Comparison of ENCODE assay signal across 38 cellular contexts in genomic region chr4:25417014-25417413, GRCh38.
"Had no signal": no experiment of that assay in that cellular context is flagged by ENCODE, and none has a peak within 500 bp of the region (broad histone marks: within the 10 kb centered on the region; RNA-seq: fewer than 3 reads in every experiment).

No MANE protein-coding gene starts in this region.

- H3K36me3 Mint-ChIP-seq: activated naive CD4-positive, alpha-beta T cell treated with anti-CD3 and anti-CD28 coated beads, Interleukin-2, amount 50 U/mL, for 72 hours had no signal

- ATAC-seq: activated naive CD4-positive, alpha-beta T cell treated with anti-CD3 and anti-CD28 coated beads, Interleukin-2, amount 50 U/mL, for 72 hours; activated naive CD8-positive, alpha-beta T cell treated with anti-CD3 and anti-CD28 coated beads, Interleukin-2, amount 50 U/mL, for 24 hours; activated T-cell treated with anti-CD3 and anti-CD28 coated beads, Interleukin-2, amount 50 U/mL, for 4 hours; activated T-cell treated with anti-CD3 and anti-CD28 coated beads, Interleukin-2, amount 50 U/mL, for 72 hours; activated T-helper 17 cell treated with anti-CD3 and anti-CD28 coated beads, Interleukin-2, amount 50 U/mL, for 72 hours; body of pancreas had no signal

- FAIRE-seq: astrocyte, bronchial epithelial cell had no signal

- H3K27ac Mint-ChIP-seq: activated naive CD4-positive, alpha-beta T cell treated with anti-CD3 and anti-CD28 coated beads for 36 hours; activated naive CD4-positive, alpha-beta T cell treated with anti-CD3 and anti-CD28 coated beads, Interleukin-2, amount 10 ng/mL, durations not matched to agents 7 days and 5 days; activated naive CD4-positive, alpha-beta T cell treated with anti-CD3 and anti-CD28 coated beads, Interleukin-2, amount 50 U/mL, for 24 hours; activated naive CD8-positive, alpha-beta T cell; activated naive CD8-positive, alpha-beta T cell treated with anti-CD3 and anti-CD28 coated beads for 36 hours; activated naive CD8-positive, alpha-beta T cell treated with anti-CD3 and anti-CD28 coated beads, Interleukin-2, amount 10 ng/mL, durations not matched to agents 7 days and 5 days; activated naive CD8-positive, alpha-beta T cell treated with anti-CD3 and anti-CD28 coated beads, Interleukin-2, amount 50 U/mL, for 24 hours; activated T-cell treated with anti-CD3 and anti-CD28 coated beads, Interleukin-2, amount 50 U/mL, for 72 hours; activated T-helper 1 cell treated with anti-CD3 and anti-CD28 coated beads, Interleukin-12 subunit alpha, Interleukin-12 subunit beta, Interleukin-2, Interleukin-4 antibody, amounts not matched to agents 30 ng/mL and 10 ng/mL and 1 ng/mL, durations not matched to agents 14 hours and 24 hours and 36 hours; activated T-helper 17 cell treated with anti-CD3 and anti-CD28 coated beads, Interleukin-2, amount 50 U/mL, for 72 hours; activated T-helper 2 cell treated with anti-CD3 and anti-CD28 coated beads, Interferon-gamma antibody, Interleukin-2, Interleukin-4, amounts not matched to agents 10 μg/mL and 5 μg/mL and 100 μg/mL, durations not matched to agents 14 hours and 24 hours and 36 hours; brain had no signal

- H3K4me1 ChIP-seq: ascending aorta, body of pancreas, breast epithelium had no signal

- H3K27me3 Mint-ChIP-seq: activated naive CD4-positive, alpha-beta T cell treated with anti-CD3 and anti-CD28 coated beads, Interleukin-2, amount 10 ng/mL, durations not matched to agents 7 days and 5 days; activated naive CD4-positive, alpha-beta T cell treated with anti-CD3 and anti-CD28 coated beads, Interleukin-2, amount 50 U/mL, for 24 hours; activated naive CD8-positive, alpha-beta T cell; activated naive CD8-positive, alpha-beta T cell treated with anti-CD3 and anti-CD28 coated beads for 36 hours; activated naive CD8-positive, alpha-beta T cell treated with anti-CD3 and anti-CD28 coated beads, Interleukin-2, amount 10 ng/mL, durations not matched to agents 7 days and 5 days; activated naive CD8-positive, alpha-beta T cell treated with anti-CD3 and anti-CD28 coated beads, Interleukin-2, amount 50 U/mL, for 24 hours; activated T-helper 17 cell treated with anti-CD3 and anti-CD28 coated beads, Interleukin-2, amount 50 U/mL, for 72 hours; brain; central memory CD8-positive, alpha-beta T cell had no signal

- H3K4me3 ChIP-seq: adrenal gland, ascending aorta, body of pancreas, breast epithelium, cardiac muscle cell had no signal

- H3K27me3 ChIP-seq: adrenal gland, ascending aorta, body of pancreas, brain microvascular endothelial cell, breast epithelium, cardiac muscle cell had no signal

- DNase-seq: activated effector memory CD4-positive, alpha-beta T cell treated with anti-CD3 and anti-CD28 coated beads, Interleukin-2, amount 50 U/mL, for 16 hours; activated effector memory CD4-positive, alpha-beta T cell treated with Interleukin-2 at 50 U/mL for 16 hours; activated gamma-delta T cell; activated gamma-delta T cell treated with Interleukin-2 at 50 U/mL for 16 hours; activated naive CD4-positive, alpha-beta T cell; activated naive CD4-positive, alpha-beta T cell treated with anti-CD3 and anti-CD28 coated beads for 36 hours; activated naive CD4-positive, alpha-beta T cell treated with anti-CD3 and anti-CD28 coated beads, Interleukin-2, amount 10 ng/mL, durations not matched to agents 7 days and 5 days; activated naive CD4-positive, alpha-beta T cell treated with anti-CD3 and anti-CD28 coated beads, Interleukin-2, amount 50 U/mL, for 16 hours; activated naive CD4-positive, alpha-beta T cell treated with Interleukin-2 at 50 U/mL for 16 hours; activated naive CD8-positive, alpha-beta T cell treated with anti-CD3 and anti-CD28 coated beads for 36 hours; activated naive CD8-positive, alpha-beta T cell treated with anti-CD3 and anti-CD28 coated beads, Interleukin-2, amount 10 ng/mL, durations not matched to agents 7 days and 5 days; activated naive CD8-positive, alpha-beta T cell treated with anti-CD3 and anti-CD28 coated beads, Interleukin-2, amount 50 U/mL, for 24 hours; activated T-cell treated with anti-CD3 and anti-CD28 coated beads, Interleukin-2, amount 50 U/mL, for 1 hour; activated T-cell treated with anti-CD3 and anti-CD28 coated beads, Interleukin-2, amount 50 U/mL, for 4 hours; activated T-cell treated with anti-CD3 and anti-CD28 coated beads, Interleukin-2, amount 50 U/mL, for 72 hours; adrenal gland; amniotic stem cell; amygdala; anterior cingulate cortex; aorta; body of pancreas; brain microvascular endothelial cell; caudate nucleus; central memory CD4-positive, alpha-beta T cell; cerebellar nuclear complex had no signal

- H3K4me1 Mint-ChIP-seq: activated naive CD4-positive, alpha-beta T cell treated with anti-CD3 and anti-CD28 coated beads, Interleukin-2, amount 10 ng/mL, durations not matched to agents 7 days and 5 days; activated naive CD4-positive, alpha-beta T cell treated with anti-CD3 and anti-CD28 coated beads, Interleukin-2, amount 50 U/mL, for 24 hours; activated naive CD8-positive, alpha-beta T cell treated with anti-CD3 and anti-CD28 coated beads for 36 hours; activated naive CD8-positive, alpha-beta T cell treated with anti-CD3 and anti-CD28 coated beads, Interleukin-2, amount 50 U/mL, for 24 hours; activated T-helper 17 cell treated with anti-CD3 and anti-CD28 coated beads, Interleukin-2, amount 50 U/mL, for 72 hours; brain; central memory CD8-positive, alpha-beta T cell had no signal

- H3K27ac ChIP-seq: adrenal gland, ascending aorta, body of pancreas, brain microvascular endothelial cell, breast epithelium, cardiac muscle cell had no signal

- H3K9me3 Mint-ChIP-seq: activated naive CD4-positive, alpha-beta T cell treated with anti-CD3 and anti-CD28 coated beads for 36 hours; activated naive CD4-positive, alpha-beta T cell treated with anti-CD3 and anti-CD28 coated beads, Interleukin-2, amount 10 ng/mL, durations not matched to agents 7 days and 5 days; activated naive CD4-positive, alpha-beta T cell treated with anti-CD3 and anti-CD28 coated beads, Interleukin-2, amount 50 U/mL, for 24 hours; activated naive CD4-positive, alpha-beta T cell treated with anti-CD3 and anti-CD28 coated beads, Interleukin-2, amount 50 U/mL, for 72 hours; activated naive CD8-positive, alpha-beta T cell treated with anti-CD3 and anti-CD28 coated beads for 36 hours; activated naive CD8-positive, alpha-beta T cell treated with anti-CD3 and anti-CD28 coated beads, Interleukin-2, amount 10 ng/mL, durations not matched to agents 7 days and 5 days; activated naive CD8-positive, alpha-beta T cell treated with anti-CD3 and anti-CD28 coated beads, Interleukin-2, amount 50 U/mL, for 24 hours; activated T-cell treated with anti-CD3 and anti-CD28 coated beads, Interleukin-2, amount 50 U/mL, for 4 hours; activated T-cell treated with anti-CD3 and anti-CD28 coated beads, Interleukin-2, amount 50 U/mL, for 72 hours; activated T-helper 1 cell treated with anti-CD3 and anti-CD28 coated beads, Interleukin-12 subunit alpha, Interleukin-12 subunit beta, Interleukin-2, Interleukin-4 antibody, amounts not matched to agents 30 ng/mL and 10 ng/mL and 1 ng/mL, durations not matched to agents 14 hours and 24 hours and 36 hours; activated T-helper 17 cell treated with anti-CD3 and anti-CD28 coated beads, Interleukin-2, amount 50 U/mL, for 72 hours; activated T-helper 2 cell treated with anti-CD3 and anti-CD28 coated beads, Interferon-gamma antibody, Interleukin-2, Interleukin-4, amounts not matched to agents 10 μg/mL and 5 μg/mL and 100 μg/mL, durations not matched to agents 14 hours and 24 hours and 36 hours; brain; central memory CD8-positive, alpha-beta T cell had no signal

- H3K4me3 Mint-ChIP-seq: activated naive CD4-positive, alpha-beta T cell treated with anti-CD3 and anti-CD28 coated beads for 36 hours; activated naive CD4-positive, alpha-beta T cell treated with anti-CD3 and anti-CD28 coated beads, Interleukin-2, amount 10 ng/mL, durations not matched to agents 7 days and 5 days; activated naive CD4-positive, alpha-beta T cell treated with anti-CD3 and anti-CD28 coated beads, Interleukin-2, amount 50 U/mL, for 24 hours; activated naive CD8-positive, alpha-beta T cell; activated naive CD8-positive, alpha-beta T cell treated with anti-CD3 and anti-CD28 coated beads for 36 hours; activated naive CD8-positive, alpha-beta T cell treated with anti-CD3 and anti-CD28 coated beads, Interleukin-2, amount 10 ng/mL, durations not matched to agents 7 days and 5 days; activated naive CD8-positive, alpha-beta T cell treated with anti-CD3 and anti-CD28 coated beads, Interleukin-2, amount 50 U/mL, for 24 hours; activated T-cell treated with anti-CD3 and anti-CD28 coated beads, Interleukin-2, amount 50 U/mL, for 4 hours; activated T-cell treated with anti-CD3 and anti-CD28 coated beads, Interleukin-2, amount 50 U/mL, for 72 hours; activated T-helper 1 cell treated with anti-CD3 and anti-CD28 coated beads, Interleukin-12 subunit alpha, Interleukin-12 subunit beta, Interleukin-2, Interleukin-4 antibody, amounts not matched to agents 30 ng/mL and 10 ng/mL and 1 ng/mL, durations not matched to agents 14 hours and 24 hours and 36 hours; activated T-helper 17 cell treated with anti-CD3 and anti-CD28 coated beads, Interleukin-2, amount 50 U/mL, for 72 hours; brain; central memory CD8-positive, alpha-beta T cell had no signal

- H3K9me3 ChIP-seq: adrenal gland, ascending aorta, body of pancreas, breast epithelium had no signal
